Comparison of ENCODE assay signal across 29 cellular contexts in genomic region chr1:69109276-69109675, GRCh38.
"Had no signal": no experiment of that assay in that cellular context is flagged by ENCODE, and none has a peak within 500 bp of the region (broad histone marks: within the 10 kb centered on the region; RNA-seq: fewer than 3 reads in every experiment).

No MANE protein-coding gene starts in this region.

- H3K9me3 ChIP-seq: body of pancreas, esophagus squamous epithelium, gastroesophageal sphincter, neutrophil, ovary, sigmoid colon, suprapubic skin, tibial artery, upper lobe of right lung had no signal

- H3K27me3 ChIP-seq: body of pancreas, dorsolateral prefrontal cortex, esophagus squamous epithelium, gastroesophageal sphincter, hepatocyte, neutrophil, ovary, sigmoid colon, suprapubic skin, tibial artery, upper lobe of right lung had no signal

- H3K4me2 ChIP-seq: hepatocyte had no signal

- DNase-seq: activated B cell treated with CpG ODN at 0.5 μM for 24 hours; activated CD4-positive, alpha-beta T cell treated with anti-CD3 and anti-CD28 coated beads for 36 hours; activated CD8-positive, alpha-beta memory T cell treated with anti-CD3 and anti-CD28 coated beads, Interleukin-2, amount 10 ng/mL, durations not matched to agents 7 days and 5 days; activated CD8-positive, alpha-beta T cell treated with anti-CD3 and anti-CD28 coated beads, Interleukin-2, amount 10 ng/mL, durations not matched to agents 7 days and 5 days; activated effector memory CD4-positive, alpha-beta T cell treated with Interleukin-2 at 50 U/mL for 16 hours; activated naive CD4-positive, alpha-beta T cell treated with Interleukin-2 at 50 U/mL for 16 hours; body of pancreas; effector memory CD8-positive, alpha-beta T cell; esophagus squamous epithelium; islet precursor cell; left cardiac atrium; left ventricle myocardium superior; naive B cell; nephron progenitor cell; ovary; sigmoid colon; small intestine; stimulated activated CD4-positive, alpha-beta T cell treated with anti-CD3 and anti-CD28 coated beads, Interleukin-15, amount 100 ng/mL, for 24 hours; stimulated activated CD4-positive, alpha-beta T cell treated with anti-CD3 and anti-CD28 coated beads, Interleukin-2, amount 100 ng/mL, for 24 hours; stimulated activated naive CD4-positive, alpha-beta T cell; T-helper 2 cell; tibial artery; upper lobe of right lung had no signal

- H3K4me1 ChIP-seq: body of pancreas, gastroesophageal sphincter, suprapubic skin, upper lobe of right lung had no signal

- H2AFZ ChIP-seq: hepatocyte had no signal

- H3K4me3 ChIP-seq: body of pancreas, coronary artery, dorsolateral prefrontal cortex, esophagus squamous epithelium, gastroesophageal sphincter, hepatocyte, ovary, sigmoid colon, suprapubic skin, tibial artery, upper lobe of right lung had no signal

- H3K36me3 ChIP-seq: esophagus squamous epithelium, gastroesophageal sphincter, neutrophil, ovary, sigmoid colon, suprapubic skin, tibial artery, upper lobe of right lung had no signal

- H3K79me2 ChIP-seq: hepatocyte had no signal

- H3K27ac ChIP-seq: body of pancreas, coronary artery, dorsolateral prefrontal cortex, esophagus squamous epithelium, gastroesophageal sphincter, hepatocyte, neutrophil, ovary, sigmoid colon, suprapubic skin, tibial artery, upper lobe of right lung had no signal
